34 cellular contexts compared by ENCODE assay signal in genomic region chr1:65629788-65630187, GRCh38.
"Had no signal": no experiment of that assay in that cellular context is flagged by ENCODE, and none has a peak within 500 bp of the region (broad histone marks: within the 10 kb centered on the region; RNA-seq: fewer than 3 reads in every experiment).

No MANE protein-coding gene starts in this region.

- H3K27me3 ChIP-seq: adrenal gland, body of pancreas, esophagus muscularis mucosa, foreskin keratinocyte, gastrocnemius medialis, heart left ventricle had no signal

- H3K27me3 Mint-ChIP-seq: activated B cell treated with CpG ODN at 0.5 μM for 24 hours; activated CD4-positive, alpha-beta memory T cell treated with anti-CD3 and anti-CD28 coated beads for 36 hours; activated CD8-positive, alpha-beta memory T cell treated with anti-CD3 and anti-CD28 coated beads, Interleukin-2, amount 10 ng/mL, durations not matched to agents 7 days and 5 days; activated naive CD4-positive, alpha-beta T cell treated with anti-CD3 and anti-CD28 coated beads, Interleukin-2, amount 50 U/mL, for 24 hours; activated naive CD8-positive, alpha-beta T cell treated with anti-CD3 and anti-CD28 coated beads for 36 hours; activated naive CD8-positive, alpha-beta T cell treated with anti-CD3 and anti-CD28 coated beads, Interleukin-2, amount 50 U/mL, for 24 hours; T-helper 17 cell had no signal

- H3K4me1 ChIP-seq: adrenal gland, esophagus muscularis mucosa, foreskin keratinocyte, gastrocnemius medialis, heart left ventricle had no signal

- H3K4me3 Mint-ChIP-seq: activated B cell treated with CpG ODN at 0.5 μM for 24 hours; activated CD4-positive, alpha-beta memory T cell treated with anti-CD3 and anti-CD28 coated beads for 36 hours; activated CD4-positive, alpha-beta T cell treated with anti-CD3 and anti-CD28 coated beads, Interleukin-2, amount 10 ng/mL, durations not matched to agents 24 days and 14 days; activated CD8-positive, alpha-beta memory T cell treated with anti-CD3 and anti-CD28 coated beads, Interleukin-2, amount 10 ng/mL, durations not matched to agents 7 days and 5 days; activated CD8-positive, alpha-beta T cell treated with anti-CD3 and anti-CD28 coated beads, Interleukin-2, amount 10 ng/mL, durations not matched to agents 7 days and 5 days; activated naive CD4-positive, alpha-beta T cell treated with anti-CD3 and anti-CD28 coated beads for 36 hours; activated naive CD4-positive, alpha-beta T cell treated with anti-CD3 and anti-CD28 coated beads, Interleukin-2, amount 50 U/mL, for 24 hours; activated naive CD8-positive, alpha-beta T cell treated with anti-CD3 and anti-CD28 coated beads for 36 hours; activated naive CD8-positive, alpha-beta T cell treated with anti-CD3 and anti-CD28 coated beads, Interleukin-2, amount 50 U/mL, for 24 hours; activated T-helper 1 cell treated with anti-CD3 and anti-CD28 coated beads, Interleukin-12 subunit alpha, Interleukin-12 subunit beta, Interleukin-2, Interleukin-4 antibody, amounts not matched to agents 30 ng/mL and 10 ng/mL and 1 ng/mL, durations not matched to agents 14 hours and 24 hours and 36 hours; T-helper 17 cell; T-helper 2 cell treated with Interferon-gamma antibody and Interleukin-4, amounts not matched to agents 5 μg/mL and 100 μg/mL, for 36 hours had no signal

- H3K4me1 Mint-ChIP-seq: activated B cell treated with CpG ODN at 0.5 μM for 24 hours; activated CD4-positive, alpha-beta T cell treated with anti-CD3 and anti-CD28 coated beads, Interleukin-2, amount 10 ng/mL, durations not matched to agents 24 days and 14 days; activated CD8-positive, alpha-beta memory T cell treated with anti-CD3 and anti-CD28 coated beads, Interleukin-2, amount 10 ng/mL, durations not matched to agents 7 days and 5 days; activated naive CD4-positive, alpha-beta T cell treated with anti-CD3 and anti-CD28 coated beads, Interleukin-2, amount 50 U/mL, for 24 hours; activated naive CD8-positive, alpha-beta T cell treated with anti-CD3 and anti-CD28 coated beads for 36 hours; activated naive CD8-positive, alpha-beta T cell treated with anti-CD3 and anti-CD28 coated beads, Interleukin-2, amount 50 U/mL, for 24 hours; T-helper 17 cell had no signal

- H3K9me3 ChIP-seq: adrenal gland, body of pancreas, esophagus muscularis mucosa, gastrocnemius medialis, heart left ventricle had no signal

- H3K36me3 ChIP-seq: adrenal gland, esophagus muscularis mucosa, gastrocnemius medialis, heart left ventricle, WERI-Rb-1 had no signal

- H3K9me3 Mint-ChIP-seq: activated B cell treated with CpG ODN at 0.5 μM for 24 hours; activated CD4-positive, alpha-beta memory T cell treated with anti-CD3 and anti-CD28 coated beads for 36 hours; activated CD4-positive, alpha-beta T cell treated with anti-CD3 and anti-CD28 coated beads, Interleukin-2, amount 10 ng/mL, durations not matched to agents 24 days and 14 days; activated naive CD4-positive, alpha-beta T cell treated with anti-CD3 and anti-CD28 coated beads for 36 hours; activated naive CD4-positive, alpha-beta T cell treated with anti-CD3 and anti-CD28 coated beads, Interleukin-2, amount 50 U/mL, for 24 hours; activated naive CD8-positive, alpha-beta T cell treated with anti-CD3 and anti-CD28 coated beads for 36 hours; activated naive CD8-positive, alpha-beta T cell treated with anti-CD3 and anti-CD28 coated beads, Interleukin-2, amount 50 U/mL, for 24 hours; activated T-helper 1 cell treated with anti-CD3 and anti-CD28 coated beads, Interleukin-12 subunit alpha, Interleukin-12 subunit beta, Interleukin-2, Interleukin-4 antibody, amounts not matched to agents 30 ng/mL and 10 ng/mL and 1 ng/mL, durations not matched to agents 14 hours and 24 hours and 36 hours; activated T-helper 2 cell treated with anti-CD3 and anti-CD28 coated beads, Interferon-gamma antibody, Interleukin-2, Interleukin-4, amounts not matched to agents 10 μg/mL and 5 μg/mL and 100 μg/mL, durations not matched to agents 14 hours and 24 hours and 36 hours; T-helper 2 cell treated with Interferon-gamma antibody and Interleukin-4, amounts not matched to agents 5 μg/mL and 100 μg/mL, for 36 hours had no signal

- H3K27ac Mint-ChIP-seq: activated B cell treated with CpG ODN at 0.5 μM for 24 hours; activated CD4-positive, alpha-beta memory T cell treated with anti-CD3 and anti-CD28 coated beads for 36 hours; activated CD4-positive, alpha-beta T cell treated with anti-CD3 and anti-CD28 coated beads, Interleukin-2, amount 10 ng/mL, durations not matched to agents 24 days and 14 days; activated CD8-positive, alpha-beta memory T cell treated with anti-CD3 and anti-CD28 coated beads, Interleukin-2, amount 10 ng/mL, durations not matched to agents 7 days and 5 days; activated CD8-positive, alpha-beta T cell treated with anti-CD3 and anti-CD28 coated beads, Interleukin-2, amount 10 ng/mL, durations not matched to agents 7 days and 5 days; activated naive CD4-positive, alpha-beta T cell treated with anti-CD3 and anti-CD28 coated beads for 36 hours; activated naive CD4-positive, alpha-beta T cell treated with anti-CD3 and anti-CD28 coated beads, Interleukin-2, amount 50 U/mL, for 24 hours; activated naive CD8-positive, alpha-beta T cell treated with anti-CD3 and anti-CD28 coated beads for 36 hours; activated naive CD8-positive, alpha-beta T cell treated with anti-CD3 and anti-CD28 coated beads, Interleukin-2, amount 50 U/mL, for 24 hours; activated T-helper 1 cell treated with anti-CD3 and anti-CD28 coated beads, Interleukin-12 subunit alpha, Interleukin-12 subunit beta, Interleukin-2, Interleukin-4 antibody, amounts not matched to agents 30 ng/mL and 10 ng/mL and 1 ng/mL, durations not matched to agents 14 hours and 24 hours and 36 hours; activated T-helper 2 cell treated with anti-CD3 and anti-CD28 coated beads, Interferon-gamma antibody, Interleukin-2, Interleukin-4, amounts not matched to agents 10 μg/mL and 5 μg/mL and 100 μg/mL, durations not matched to agents 14 hours and 24 hours and 36 hours; T-helper 17 cell; T-helper 2 cell treated with Interferon-gamma antibody and Interleukin-4, amounts not matched to agents 5 μg/mL and 100 μg/mL, for 36 hours had no signal

- H3K36me3 Mint-ChIP-seq: activated CD4-positive, alpha-beta memory T cell treated with anti-CD3 and anti-CD28 coated beads for 36 hours; activated CD8-positive, alpha-beta memory T cell treated with anti-CD3 and anti-CD28 coated beads, Interleukin-2, amount 10 ng/mL, durations not matched to agents 7 days and 5 days; activated naive CD4-positive, alpha-beta T cell treated with anti-CD3 and anti-CD28 coated beads, Interleukin-2, amount 50 U/mL, for 24 hours; activated naive CD8-positive, alpha-beta T cell treated with anti-CD3 and anti-CD28 coated beads for 36 hours had no signal

- DNase-seq: activated B cell treated with CpG ODN at 0.5 μM for 24 hours; activated CD4-positive, alpha-beta memory T cell treated with anti-CD3 and anti-CD28 coated beads for 36 hours; activated CD4-positive, alpha-beta T cell treated with anti-CD3 and anti-CD28 coated beads, Interleukin-2, amount 10 ng/mL, durations not matched to agents 24 days and 14 days; activated CD8-positive, alpha-beta memory T cell treated with anti-CD3 and anti-CD28 coated beads, Interleukin-2, amount 10 ng/mL, durations not matched to agents 7 days and 5 days; activated CD8-positive, alpha-beta memory T cell treated with anti-CD3 and anti-CD28 coated beads, Interleukin-2, amount 50 U/mL, for 4 hours; activated CD8-positive, alpha-beta T cell treated with anti-CD3 and anti-CD28 coated beads, Interleukin-2, amount 10 ng/mL, durations not matched to agents 7 days and 5 days; activated effector memory CD4-positive, alpha-beta T cell treated with anti-CD3 and anti-CD28 coated beads, Interleukin-2, amount 50 U/mL, for 16 hours; activated naive CD4-positive, alpha-beta T cell treated with anti-CD3 and anti-CD28 coated beads for 36 hours; activated naive CD8-positive, alpha-beta T cell treated with anti-CD3 and anti-CD28 coated beads for 36 hours; activated naive CD8-positive, alpha-beta T cell treated with anti-CD3 and anti-CD28 coated beads, Interleukin-2, amount 50 U/mL, for 24 hours; activated T-cell treated with anti-CD3 and anti-CD28 coated beads, Interleukin-2, amount 50 U/mL, for 1 hour; activated T-cell treated with anti-CD3 and anti-CD28 coated beads, Interleukin-2, amount 50 U/mL, for 48 hours; adrenal gland; amygdala; aorta; body of pancreas; caudate nucleus; cortex of kidney; dermis blood vessel endothelial cell; effector CD4-positive, alpha-beta T cell; erythroblast; foreskin keratinocyte; gastrocnemius medialis; glutamatergic neuron; heart left ventricle; T-helper 1 cell; T-helper 17 cell; T1000; WERI-Rb-1 had no signal

- H3K4me3 ChIP-seq: adrenal gland, body of pancreas, esophagus muscularis mucosa, gastrocnemius medialis, heart left ventricle had no signal

- H3K27ac ChIP-seq: adrenal gland, body of pancreas, esophagus muscularis mucosa, foreskin keratinocyte, gastrocnemius medialis, heart left ventricle, WERI-Rb-1 had no signal
